11 cellular contexts compared by ENCODE assay signal in the genomic region with DNA sequence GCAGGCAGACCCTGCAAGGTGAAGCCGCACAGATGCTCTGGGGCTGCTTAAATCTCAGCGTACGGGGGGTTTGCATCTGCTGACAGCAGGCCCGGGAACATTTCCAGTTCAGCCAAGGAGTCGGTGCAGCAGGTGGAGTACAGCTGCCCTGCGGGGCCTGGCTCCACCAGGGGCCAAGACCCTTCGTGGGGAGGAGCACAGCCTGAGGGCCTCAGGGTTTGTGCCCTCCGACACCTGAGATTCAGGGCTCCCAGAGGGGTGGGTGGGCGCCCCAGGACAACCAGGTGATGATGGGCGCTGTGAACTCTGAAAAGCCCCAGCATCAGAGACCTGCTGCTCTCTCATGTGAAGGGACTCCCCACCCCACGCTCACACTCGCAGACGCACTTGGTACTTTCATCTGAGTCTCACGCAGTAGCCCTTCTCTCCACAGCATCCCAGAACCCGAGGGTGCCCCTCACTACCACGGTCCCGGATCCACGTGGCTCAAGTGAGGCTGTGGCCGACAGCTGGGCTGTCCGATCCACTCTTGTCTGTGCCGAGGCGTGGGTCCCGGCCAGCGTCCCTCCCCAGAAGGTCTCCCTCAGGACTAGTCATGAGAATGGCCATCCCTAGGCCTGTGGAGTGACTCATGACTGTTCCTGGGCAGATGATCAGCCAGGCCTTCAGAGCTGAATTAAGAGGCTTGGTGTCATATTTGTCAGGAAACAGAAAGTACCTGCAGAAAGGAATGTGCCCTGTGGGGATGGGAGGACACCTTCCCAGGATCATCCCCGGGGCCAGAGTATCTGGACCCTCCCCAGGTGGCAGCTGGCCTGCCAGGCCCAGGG. TPM values are rescaled to one million over a fixed set of nuclear protein-coding genes. Genes with fewer than 3 reads are reported as not detected.
DNase-seq lines count a peak whose midpoint lies in the region; ATAC-seq and TF ChIP-seq lines count a peak whose summit lies in the region.
"Had no signal": no experiment of that assay in that cellular context is flagged by ENCODE, and none has a peak within 500 bp of the region (broad histone marks: within the 10 kb centered on the region; RNA-seq: fewer than 3 reads in every experiment).

No MANE protein-coding gene starts in this region.

- H3K36me3 ChIP-seq in GM23248 (ENCODE audit: low read depth) (no peaks in the 10 kb centered on the region), mucosa of rectum (ENCODE audit: control insufficient read depth in 2 of 2, insufficient read depth in 2 of 2, low read length in 2 of 2) (peaks cover 27 to 42% of the 10 kb centered on the region in 2 donors), sigmoid colon (peaks cover 12 to 71% (median 28%) of the 10 kb centered on the region in 4 donors)

- no peaks in the 10 kb centered on the region for H3K79me2 ChIP-seq in GM23248 (ENCODE audit: insufficient read depth)

- H3K4me2 ChIP-seq in GM23248 (ENCODE audit: unreplicated experiment): no peak overlapping the region

- H3K27ac ChIP-seq in GM23248 (no peak overlapping the region), mucosa of rectum (ENCODE audit: low read depth in 2 of 2, low read length in 2 of 2) (peak overlapping the region; percentile 63 to 83), sigmoid colon (no peak overlapping the region)
- H3K27ac ChIP-seq: thoracic aorta had no signal

- H3K9me3 ChIP-seq in GM23248 (ENCODE audit: low read depth) (no peaks in the 10 kb centered on the region), mucosa of rectum (ENCODE audit: control insufficient read depth in 2 of 2, low read length in 2 of 2) (no peaks in the 10 kb centered on the region), sigmoid colon (no peaks in the 10 kb centered on the region)
- H3K9me3 ChIP-seq: thoracic aorta had no signal

- in situ Hi-C loops in GM23248 (cut with MboI): no loop called here

- WGBS in GM23248 (ENCODE audit: low coverage in 1 of 2, low lambda C conversion rate in 2 of 2, missing lambda C conversion rate in 2 of 2), 2 experiments: 87 to 90% methylated on average over 24 to 25 of the region's 25 CpGs
- WGBS in sigmoid colon, 2 donors: 72 to 82% methylated on average over 25 of the region's 25 CpGs

- peak; percentile 6 to 21 for ATAC-seq in activated naive CD4-positive, alpha-beta T cell treated with anti-CD3 and anti-CD28 coated beads, Interleukin-2, amount 50 U/mL, for 72 hours

- H4K20me1 ChIP-seq in GM23248 (ENCODE audit: insufficient read depth): no peaks in the 10 kb centered on the region

- intact Hi-C loops in sigmoid colon (cut with DNase I): no loop called here

- H3K9me3 Mint-ChIP-seq in activated naive CD4-positive, alpha-beta T cell treated with anti-CD3 and anti-CD28 coated beads, Interleukin-2, amount 50 U/mL, for 72 hours: no peaks in the 10 kb centered on the region

- H3K9ac ChIP-seq in GM23248: no peak overlapping the region
- peak overlapping the region in 1 of 2 donors; percentile 1 for H3K9ac ChIP-seq in mucosa of rectum (ENCODE audit: low read depth in 1 of 2, low read length in 2 of 2)

- H3K4me3 ChIP-seq in GM23248 (no peak overlapping the region), mucosa of rectum (ENCODE audit: low read length in 2 of 2) (no peak overlapping the region), sigmoid colon (no peak overlapping the region)
- H3K4me3 ChIP-seq: thoracic aorta had no signal

- no peak overlapping the region for H2AFZ ChIP-seq in GM23248

- H3F3A ChIP-seq in GM23248 (ENCODE audit: insufficient read depth): no peaks in the 10 kb centered on the region

- TF ChIP-seq EP300 in sigmoid colon (IDR thresholded peaks at IDR 0.05): no peak

- DNase-seq in NCI-H2107 treated with DMSO at 0.1 percent for 48 hours (lab: John Stamatoyannopoulos, UW; ENCODE audit: unreplicated experiment) (peak; percentile 57), NCI-H2107 (lab: John Stamatoyannopoulos, UW) (no peak), GM23248 (peak; percentile 22), COLO829 (ENCODE audit: low spot score) (no peak), SIG-M5 (lab: John Stamatoyannopoulos, UW) (no peak), sigmoid colon (no peak)
- DNase-seq in activated naive CD4-positive, alpha-beta T cell treated with anti-CD3 and anti-CD28 coated beads, Interleukin-2, amount 50 U/mL, for 72 hours (ENCODE audit: low spot score in 2 of 2): peak in 1 of 2 donors; percentile 53

- peaks cover 11 to 26% of the 10 kb centered on the region in 2 donors for H3K36me3 Mint-ChIP-seq in activated naive CD4-positive, alpha-beta T cell treated with anti-CD3 and anti-CD28 coated beads, Interleukin-2, amount 50 U/mL, for 72 hours

- TF ChIP-seq POLR2A in sigmoid colon (IDR thresholded peaks at IDR 0.05): no peak

- peak overlapping the region; percentile 77 to 79 for H3K27ac Mint-ChIP-seq in activated naive CD4-positive, alpha-beta T cell treated with anti-CD3 and anti-CD28 coated beads, Interleukin-2, amount 50 U/mL, for 72 hours

- H3K9me2 ChIP-seq in GM23248 (ENCODE audit: insufficient read depth): no peaks in the 10 kb centered on the region

- H3K4me1 ChIP-seq in GM23248 (ENCODE audit: insufficient read depth): no peaks in the 10 kb centered on the region
- H3K4me1 ChIP-seq in mucosa of rectum (ENCODE audit: control insufficient read depth in 2 of 2, insufficient read depth in 2 of 2, low read length in 2 of 2): peaks cover 9 to 13% of the 10 kb centered on the region in 2 donors
- no peaks in the 10 kb centered on the region for H3K4me1 ChIP-seq in sigmoid colon

- no peak for TF ChIP-seq CTCF in sigmoid colon (IDR thresholded peaks at IDR 0.05)

- H3K27me3 ChIP-seq in GM23248 (replicated peaks; ENCODE audit: insufficient read depth) (no peaks in the 10 kb centered on the region), mucosa of rectum (ENCODE audit: control insufficient read depth in 2 of 2, insufficient read depth in 2 of 2, low read length in 2 of 2) (no peaks in the 10 kb centered on the region), sigmoid colon (no peaks in the 10 kb centered on the region)

RNA-seq across cellular contexts. Expression of a gene that starts 29.6 kb away (rescaled TPM):
- 17.1 and 26.7 TPM in 2 replicates for total RNA-seq in GM23248 (2014; rRNA removed; shearing (Covaris generic))
- polyA plus RNA-seq in GM23248 (2016; fragmentation: Nextera tagmentation; extraction: Ambion mirVana): 15.2 and 15.9 TPM in 2 replicates
- 10 to 100 TPM; 33.1 to 59.9 TPM for total RNA-seq in activated naive CD4-positive, alpha-beta T cell treated with anti-CD3 and anti-CD28 coated beads, Interleukin-2, amount 50 U/mL, for 72 hours
- 10 to 100 TPM; 19.7 to 31.6 (median 24.8) TPM for total RNA-seq in sigmoid colon
- polyA plus RNA-seq in sigmoid colon: 10 to 100 TPM; 28.2 to 42.2 (median 35.6) TPM

RNA-seq across cellular contexts. Expression of a gene that starts 48.3 kb away (rescaled TPM):
- not detected in 2 replicates for total RNA-seq in GM23248 (2014; rRNA removed; shearing (Covaris generic))
- polyA plus RNA-seq in GM23248 (2016; fragmentation: Nextera tagmentation; extraction: Ambion mirVana) (0.06 TPM in 2 replicates), sigmoid colon (under 1 TPM in 1 of 3 donors, not detected in 2; 0.01 TPM)
- under 1 TPM in 1 of 2 donors, not detected in 1; 0.75 TPM for total RNA-seq in activated naive CD4-positive, alpha-beta T cell treated with anti-CD3 and anti-CD28 coated beads, Interleukin-2, amount 50 U/mL, for 72 hours
- total RNA-seq in sigmoid colon: not detected
- total RNA-seq: Daoy had no signal
- polyA plus RNA-seq: esophagus had no signal

Comparison
In these comparisons a context has a peak if more than half of its experiments do, and no peak if none do; other contexts are left out.
1. DNase-seq: peak in NCI-H2107 treated with DMSO at 0.1 percent for 48 hours (single experiment) and GM23248 (single experiment); none in NCI-H2107 (single experiment), COLO829 (single experiment), SIG-M5 (single experiment) and sigmoid colon (single experiment).
2. H3K27ac ChIP-seq: peak in mucosa of rectum (2 of 2); none in GM23248 (single experiment) and sigmoid colon (0 of 4).